20 cellular contexts compared by ENCODE assay signal in genomic region chr1:28264897-28265296, GRCh38. TPM values are rescaled to one million over a fixed set of nuclear protein-coding genes. Genes with fewer than 3 reads are reported as not detected.
DNase-seq lines count a peak whose midpoint lies in the region; ATAC-seq, FAIRE-seq and TF ChIP-seq lines count a peak whose summit lies in the region.
"Had no signal": no experiment of that assay in that cellular context is flagged by ENCODE, and none has a peak within 500 bp of the region (broad histone marks: within the 10 kb centered on the region; RNA-seq: fewer than 3 reads in every experiment).

No MANE protein-coding gene starts in this region.

- H2AFZ ChIP-seq in H9 (ENCODE audit: low read length): no peak overlapping the region

- H4K8ac ChIP-seq in H9 (replicated peaks; ENCODE audit: insufficient read length, low read depth, low read length): no peak overlapping the region

- ATAC-seq in WTC11: no peak

- WGBS in H9 (ENCODE audit: extremely low coverage, insufficient read length, low lambda C conversion rate): no CpG with 5 or more reads among the region's 1 CpG
- 91 to 97% methylated on average over 1 of the region's 1 CpG for WGBS in sigmoid colon, 2 donors

- POLR2A ChIA-PET in WTC11 (lab: Charles Lee): interaction anchor here (0.7 to 1.2 kb wide), 2 partner anchors 17 to 24 kb away, joined by 3 to 5 read pairs; no protein-coding TSS in a partner anchor

- peaks cover 0 to 13% (median 0%) of the 10 kb centered on the region in 4 donors for H3K36me3 ChIP-seq in sigmoid colon
- H3K36me3 ChIP-seq in ascending aorta: no peaks in the 10 kb centered on the region

- no peak overlapping the region for H3K9ac ChIP-seq in H9 (ENCODE audit: extremely low read depth, insufficient read length, low read length)

- peaks cover 41% of the 10 kb centered on the region; the same call in 1 of the 2 replicates for H3K79me2 ChIP-seq in H9 (ENCODE audit: insufficient read depth, low read length)

- H3K4me1 ChIP-seq in H9 (ENCODE audit: insufficient read depth, low read length) (peaks cover 11% of the 10 kb centered on the region), sigmoid colon (peaks cover 0 to 22% (median 15%) of the 10 kb centered on the region in 4 donors), ascending aorta (peaks cover 5 to 32% of the 10 kb centered on the region in 2 donors)

- CTCF ChIA-PET in WTC11 (lab: Charles Lee): interaction anchor here (1.3 to 3.4 kb wide), 2 partner anchors 9 to 16 kb away, joined by 3 to 29 read pairs; no protein-coding TSS in a partner anchor

- no peak overlapping the region for H2BK12ac ChIP-seq in H9 (ENCODE audit: insufficient read length, low read depth, low read length)

- H4K5ac ChIP-seq in H9 (ENCODE audit: insufficient read length, low read depth, low read length): no peak overlapping the region

- H3K9me3 ChIP-seq in H9 (ENCODE audit: control insufficient read depth, low read depth, low read length) (no peaks in the 10 kb centered on the region), sigmoid colon (no peaks in the 10 kb centered on the region), ascending aorta (no peaks in the 10 kb centered on the region)

- H2BK15ac ChIP-seq in H9 (ENCODE audit: low read depth, low read length): no peak overlapping the region

- H3K23me2 ChIP-seq in H9 (ENCODE audit: insufficient read length, low read depth, low read length, poor library complexity, severe bottlenecking): peaks cover 7% of the 10 kb centered on the region

- H3K4ac ChIP-seq in H9 (ENCODE audit: low read depth, low read length): no peak overlapping the region

- H2BK120ac ChIP-seq in H9 (ENCODE audit: low read depth, low read length, poor library complexity, severe bottlenecking): no peak overlapping the region

- intact Hi-C loops in sigmoid colon (cut with DNase I) (loop anchor here (5.0 kb wide), 1 partner anchor 57 kb away; no protein-coding TSS in a partner anchor), ascending aorta (cut with DNase I) (no loop called here)

- no peak overlapping the region for H2BK5ac ChIP-seq in H9 (ENCODE audit: insufficient read length, low read length)

- no peak overlapping the region for H3K56ac ChIP-seq in H9 (ENCODE audit: insufficient read length, low read depth, low read length)

- no peak overlapping the region; a peak in 1 of 5 replicates for H3K4me3 Mint-ChIP-seq in H9
- no peak overlapping the region for H3K4me3 Mint-ChIP-seq in WTC11

- H3K27me3 ChIP-seq in H9 (ENCODE audit: insufficient read depth, low read length): no peaks in the 10 kb centered on the region
- no peaks in the 10 kb centered on the region for H3K27me3 ChIP-seq in sigmoid colon
- H3K27me3 ChIP-seq in ascending aorta: no peaks in the 10 kb centered on the region

- no peak overlapping the region for H3K14ac ChIP-seq in H9 (ENCODE audit: insufficient read depth, low read length)

- H2AK5ac ChIP-seq in H9 (ENCODE audit: insufficient read length, low read length): no peak overlapping the region

- H3K27ac Mint-ChIP-seq in H9 (peak overlapping the region in 2 of 3 experiments; percentile 7 to 47; a peak in 2 of 7 replicates), WTC11 (peak overlapping the region; percentile 82)

- no peak for TF ChIP-seq CTCF in H9 (conservative IDR thresholded peaks at IDR 0.05)
- no peak for TF ChIP-seq CTCF in WTC11 (IDR thresholded peaks at IDR 0.05)
- TF ChIP-seq CTCF in sigmoid colon (IDR thresholded peaks at IDR 0.05): no peak
- TF ChIP-seq CTCF in ascending aorta (IDR thresholded peaks at IDR 0.05): no peak

- H3K4me1 Mint-ChIP-seq in H9 (peaks cover 53 to 56% of the 10 kb centered on the region in 2 experiments), WTC11 (peaks cover 55% of the 10 kb centered on the region)

- TF ChIP-seq EP300 in sigmoid colon (IDR thresholded peaks at IDR 0.05): no peak

- H3K23ac ChIP-seq in H9 (ENCODE audit: insufficient read length, low read depth, low read length): no peak overlapping the region

- H3K18ac ChIP-seq in H9 (ENCODE audit: insufficient read length, low read depth, low read length): no peak overlapping the region

- no peak overlapping the region for H3T11ph ChIP-seq in H9 (ENCODE audit: low read length)

- no peak overlapping the region for H2BK20ac ChIP-seq in H9 (ENCODE audit: low read depth, low read length, poor library complexity, severe bottlenecking)

- no peaks in the 10 kb centered on the region for H4K20me1 ChIP-seq in H9 (ENCODE audit: control insufficient read depth, insufficient read depth, insufficient read length)

- no peaks in the 10 kb centered on the region for H3K9me3 Mint-ChIP-seq in H9
- no peaks in the 10 kb centered on the region for H3K9me3 Mint-ChIP-seq in WTC11
- H3K9me3 Mint-ChIP-seq: CD8-positive, alpha-beta memory T cell had no signal

- no peak for TF ChIP-seq POLR2A in sigmoid colon (IDR thresholded peaks at IDR 0.05)

- no peak overlapping the region for H3K4me2 ChIP-seq in H9 (ENCODE audit: insufficient read depth, insufficient read length, low read length)

- H3K27me3 Mint-ChIP-seq in H9 (ENCODE audit: low read depth) (no peaks in the 10 kb centered on the region), WTC11 (ENCODE audit: low read depth) (no peaks in the 10 kb centered on the region)
- H3K27me3 Mint-ChIP-seq: CD8-positive, alpha-beta memory T cell had no signal

- DNase-seq in H9 (no peak), WTC11 (ENCODE audit: low spot score) (no peak), epithelial cell of prostate (ENCODE audit: low read depth, low spot score) (no peak), sigmoid colon (peak; percentile 46), HTR-8/SVneo (ENCODE audit: insufficient read length, low spot score) (no peak), ascending aorta (ENCODE audit: low spot score in 2 of 2) (no peak), GM03348 (ENCODE audit: low spot score) (no peak)
- DNase-seq: C1 segment of cervical spinal cord; CD8-positive, alpha-beta memory T cell; DMS53; EL; H7; NCI-H1436; NCI-H2029; NCI-H2171 treated with DMSO at 0.1 percent for 48 hours; NCI-H446 treated with DMSO at 0.1 percent for 48 hours; SHP77 had no signal

- FAIRE-seq in HTR-8/SVneo (lab: Jason Lieb, UNC): no peak
- FAIRE-seq: GM12892, RCC 7860 had no signal

- H3K27ac ChIP-seq in H9 (ENCODE audit: insufficient read length, low read depth, low read length) (no peak overlapping the region), epithelial cell of prostate (peak overlapping the region; percentile 3), sigmoid colon (no peak overlapping the region), ascending aorta (no peak overlapping the region)
- H3K27ac ChIP-seq: SK-N-MC had no signal

- peaks cover 7% of the 10 kb centered on the region for H3K79me1 ChIP-seq in H9 (ENCODE audit: insufficient read depth, low read depth, low read length, poor library complexity, severe bottlenecking)

- no peak overlapping the region for H4K91ac ChIP-seq in H9 (ENCODE audit: insufficient read length, low read depth, low read length)

- H3K36me3 Mint-ChIP-seq in H9 (ENCODE audit: insufficient read depth in 1 of 3, low read depth in 3 of 3) (peaks cover 3 to 13% (median 10%) of the 10 kb centered on the region in 3 experiments; a peak in 6 of 7 replicates), WTC11 (peaks cover 7% of the 10 kb centered on the region)

- H3K4me3 ChIP-seq in sigmoid colon (no peak overlapping the region), ascending aorta (no peak overlapping the region)
- H3K4me3 ChIP-seq: SK-N-MC had no signal

TF ChIP-seq in WTC11, 78 proteins besides CTCF, POLR2A, EP300 and RAD21 (continues in another document):
- TF ChIP-seq NR2C2 (CRISPR knock-in tag; IDR thresholded peaks at IDR 0.05): no peak
- TF ChIP-seq ARID4B (CRISPR knock-in tag; IDR thresholded peaks at IDR 0.05; ENCODE audit: borderline replicate concordance): no peak
- no peak for TF ChIP-seq ZNF219 (CRISPR knock-in tag; IDR thresholded peaks at IDR 0.05; ENCODE audit: borderline replicate concordance)

RNA-seq across cellular contexts. Expression of gene SESN2, which starts 5.6 kb away (rescaled TPM):
- total RNA-seq in H9 (2021) (24.6 and 24.7 TPM in 2 replicates), WTC11 (2021) (22.3 to 38.1 TPM (median 23.3 TPM) in 3 replicates), sigmoid colon (1 to 10 TPM; 4.9 to 6.3 (median 5.9) TPM), ascending aorta (7.6 TPM)
- polyA plus RNA-seq in sigmoid colon: 10 to 100 TPM; 12.9 to 36.5 (median 16.8) TPM

RNA-seq across cellular contexts. Expression of gene ATP5IF1, which starts 29.0 kb away (rescaled TPM):
- total RNA-seq in H9 (2021) (257 and 275 TPM in 2 replicates), WTC11 (2021) (201 to 245 TPM (median 228 TPM) in 3 replicates), sigmoid colon (100 to 1,000 TPM; 167 to 260 (median 205) TPM), ascending aorta (220 TPM)
- 1,000 to 10,000 TPM in 1 of 3 donors, 100 to 1,000 TPM in 2; 663 to 1,120 (median 759) TPM for polyA plus RNA-seq in sigmoid colon

RNA-seq across cellular contexts. Expression of gene DNAJC8, which starts 32.1 kb away (rescaled TPM):
- total RNA-seq in H9 (2021) (126 and 132 TPM in 2 replicates), WTC11 (2021) (108 to 112 TPM (median 110 TPM) in 3 replicates), sigmoid colon (10 to 100 TPM; 87.8 to 94.3 (median 94.2) TPM), ascending aorta (65.2 TPM)
- 10 to 100 TPM; 64.5 to 79.3 (median 73.2) TPM for polyA plus RNA-seq in sigmoid colon
